8 cellular contexts compared by ENCODE assay signal in the genomic region with DNA sequence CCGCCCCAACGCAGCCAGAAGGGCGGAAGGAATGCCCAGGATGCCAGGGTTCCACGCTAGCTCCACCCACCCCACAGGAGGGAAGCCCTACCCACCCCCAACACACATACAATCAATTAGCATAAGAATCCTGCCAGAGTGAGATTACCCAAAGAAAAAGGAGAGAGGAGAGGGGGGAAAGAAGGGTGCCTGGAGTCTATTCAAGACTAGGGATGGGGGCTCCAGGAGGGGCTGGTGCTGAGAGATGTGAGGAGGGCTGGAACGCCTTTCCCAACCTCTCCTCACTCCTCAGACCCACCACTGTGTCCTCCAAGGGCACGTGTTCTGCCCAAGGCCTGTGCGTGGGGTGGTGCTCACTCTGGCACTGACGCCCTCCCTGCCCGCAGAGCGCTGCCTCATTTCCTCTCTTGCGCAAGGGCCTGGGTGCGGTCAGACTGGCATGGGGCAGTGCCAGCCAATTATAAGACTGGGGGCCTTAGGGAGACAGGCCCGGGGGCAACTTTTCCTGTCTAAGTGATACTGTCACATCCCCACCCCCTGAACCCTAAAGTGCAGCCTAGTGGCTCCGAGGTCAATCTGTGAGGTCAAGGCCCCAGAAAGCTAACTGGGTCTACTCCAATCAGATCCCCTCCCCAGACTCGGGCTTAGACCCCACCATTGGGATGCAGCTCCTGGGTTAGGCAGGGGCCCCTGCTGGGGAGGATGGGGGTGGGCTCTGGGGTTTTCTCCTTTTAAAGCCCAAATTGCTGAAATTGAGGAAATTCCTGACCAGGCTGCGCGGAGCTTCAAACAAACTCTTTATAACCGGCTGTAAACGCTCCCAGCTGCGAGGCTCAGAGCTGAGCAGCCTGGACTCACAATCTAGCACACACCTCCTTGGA. TPM values are rescaled to one million over a fixed set of nuclear protein-coding genes. Genes with fewer than 3 reads are reported as not detected.
A peak's percentile ranks its signal among the peaks of the same experiment; 100 is the strongest.
DNase-seq lines count a peak whose midpoint lies in the region; TF ChIP-seq lines count a peak whose summit lies in the region.

No MANE protein-coding gene starts in this region.

- 62% methylated on average over 14 of the region's 20 CpGs for WGBS in esophagus muscularis mucosa
- 52 to 60% (median 56%) methylated on average over 20 of the region's 20 CpGs for WGBS in ovary, 3 donors

- H3K4me1 Mint-ChIP-seq in T-helper 1 cell treated with Interleukin-12 subunit alpha and Interleukin-12 subunit beta and Interleukin-4 antibody, amounts not matched to agents 30 μg/mL and 1 μg/mL, for 36 hours (ENCODE audit: low read depth): peaks cover 77% of the 10 kb centered on the region

- H3K27me3 Mint-ChIP-seq in T-helper 1 cell treated with Interleukin-12 subunit alpha and Interleukin-12 subunit beta and Interleukin-4 antibody, amounts not matched to agents 30 μg/mL and 1 μg/mL, for 36 hours (ENCODE audit: low read depth): no peaks in the 10 kb centered on the region

- H3K4me3 ChIP-seq in esophagus muscularis mucosa (peak overlapping the region; percentile 71 to 84 (median 77)), ovary (peak overlapping the region; percentile 79)

- no peak for TF ChIP-seq POLR2A in esophagus muscularis mucosa (IDR thresholded peaks at IDR 0.05; ENCODE audit: low read depth)
- TF ChIP-seq POLR2A in ovary (IDR thresholded peaks at IDR 0.05): no peak

- H3K4me3 Mint-ChIP-seq in T-helper 1 cell treated with Interleukin-12 subunit alpha and Interleukin-12 subunit beta and Interleukin-4 antibody, amounts not matched to agents 30 μg/mL and 1 μg/mL, for 36 hours: peak overlapping the region; percentile 98

- peaks cover 69 to 91% (median 87%) of the 10 kb centered on the region in 4 donors for H3K4me1 ChIP-seq in esophagus muscularis mucosa
- peaks cover 18% of the 10 kb centered on the region for H3K4me1 ChIP-seq in ovary (ENCODE audit: insufficient read depth)

- H3K9me3 Mint-ChIP-seq in T-helper 1 cell treated with Interleukin-12 subunit alpha and Interleukin-12 subunit beta and Interleukin-4 antibody, amounts not matched to agents 30 μg/mL and 1 μg/mL, for 36 hours: no peaks in the 10 kb centered on the region

- H3K27ac ChIP-seq in esophagus muscularis mucosa (replicated peaks in 1 of 4) (peak overlapping the region; percentile 96 to 99 (median 98)), ovary (peak overlapping the region; percentile 49 to 99)

- TF ChIP-seq EP300 in esophagus muscularis mucosa (IDR thresholded peaks at IDR 0.05) (no peak), ovary (IDR thresholded peaks at IDR 0.05) (no peak)

- H3K27ac Mint-ChIP-seq in T-helper 1 cell treated with Interleukin-12 subunit alpha and Interleukin-12 subunit beta and Interleukin-4 antibody, amounts not matched to agents 30 μg/mL and 1 μg/mL, for 36 hours: peak overlapping the region; percentile 76

- DNase-seq in GDM1 (lab: John Stamatoyannopoulos, UW) (peak; percentile 41), esophagus muscularis mucosa (ENCODE audit: extremely low spot score) (no peak), ovary (no peak), dermis blood vessel endothelial cell (no peak), NCI-H1105 treated with DMSO at 0.1 percent for 48 hours (lab: John Stamatoyannopoulos, UW) (no peak), LoVo (ENCODE audit: low spot score) (no peak), foreskin melanocyte (no peak)

- H3K9me3 ChIP-seq in esophagus muscularis mucosa (no peaks in the 10 kb centered on the region), ovary (no peaks in the 10 kb centered on the region)

- intact Hi-C loops in esophagus muscularis mucosa (cut with DNase I) (no loop called here), ovary (cut with DNase I) (loop anchor here in 2 of 4 donors (5.0 kb wide), 2 partner anchors 35 to 285 kb away; partner anchors contain the start of gene TARBP2 (in 1 of the 2))

- TF ChIP-seq CTCF in esophagus muscularis mucosa (IDR thresholded peaks at IDR 0.05) (no peak), ovary (IDR thresholded peaks at IDR 0.05) (no peak)

- peaks cover 59% of the 10 kb centered on the region for H3K36me3 Mint-ChIP-seq in T-helper 1 cell treated with Interleukin-12 subunit alpha and Interleukin-12 subunit beta and Interleukin-4 antibody, amounts not matched to agents 30 μg/mL and 1 μg/mL, for 36 hours (ENCODE audit: low read depth)

- H3K27me3 ChIP-seq in esophagus muscularis mucosa (no peaks in the 10 kb centered on the region), ovary (no peaks in the 10 kb centered on the region)

- H3K36me3 ChIP-seq in esophagus muscularis mucosa (peaks cover 16 to 37% (median 30%) of the 10 kb centered on the region in 4 donors), ovary (no peaks in the 10 kb centered on the region)

RNA-seq across cellular contexts. Expression of gene ITGB7, which starts 10.2 kb away (rescaled TPM):
- 1 to 10 TPM; 1.1 to 1.8 (median 1.4) TPM for total RNA-seq in esophagus muscularis mucosa
- 1 to 10 TPM in 6 of 7 donors, under 1 TPM in 1; 0.96 to 2.9 (median 1.7) TPM for total RNA-seq in ovary
- 1 to 10 TPM in 1 of 2 donors, under 1 TPM in 1; 0.45 to 3.1 TPM for polyA plus RNA-seq in ovary
- 0.19 and 0.34 TPM in 2 replicates for total RNA-seq in dermis blood vessel endothelial cell

RNA-seq across cellular contexts. Expression of gene RARG, which starts 14.7 kb away (rescaled TPM):
- total RNA-seq in esophagus muscularis mucosa (10 to 100 TPM; 10.3 to 26.1 (median 22.9) TPM), ovary (10 to 100 TPM in 6 of 7 donors, 1 to 10 TPM in 1; 8.7 to 37.0 (median 31.7) TPM), dermis blood vessel endothelial cell (11.7 and 17.7 TPM in 2 replicates)
- polyA plus RNA-seq in ovary: 10 to 100 TPM; 18.8 to 22.0 TPM

RNA-seq across cellular contexts. Expression of gene CSAD, which starts 36.6 kb away (rescaled TPM):
- total RNA-seq in esophagus muscularis mucosa (10 to 100 TPM; 10.8 to 27.8 (median 15.0) TPM), ovary (10 to 100 TPM; 24.4 to 36.0 (median 28.0) TPM), dermis blood vessel endothelial cell (2.9 and 6.5 TPM in 2 replicates)
- 10 to 100 TPM; 19.8 to 29.5 TPM for polyA plus RNA-seq in ovary

RNA-seq across cellular contexts. Expression of gene ZNF740, which starts 36.8 kb away (rescaled TPM):
- 10 to 100 TPM; 12.4 to 19.6 (median 15.3) TPM for total RNA-seq in esophagus muscularis mucosa
- 10 to 100 TPM in 6 of 7 donors, 1 to 10 TPM in 1; 9.7 to 56.9 (median 46.4) TPM for total RNA-seq in ovary
- 10 to 100 TPM; 14.6 to 23.6 TPM for polyA plus RNA-seq in ovary
- total RNA-seq in dermis blood vessel endothelial cell: 13.0 and 14.5 TPM in 2 replicates

RNA-seq across cellular contexts. Expression of gene ESPL1, which starts 50.8 kb away (rescaled TPM):
- 1 to 10 TPM in 1 of 4 donors, under 1 TPM in 3; under 0.01 to 2.0 (median 0.24) TPM for total RNA-seq in esophagus muscularis mucosa
- total RNA-seq in ovary: 1 to 10 TPM in 1 of 7 donors, under 1 TPM in 6; 0.11 to 1.6 (median 0.24) TPM
- polyA plus RNA-seq in ovary: under 1 TPM; 0.37 to 0.40 TPM
- total RNA-seq in dermis blood vessel endothelial cell: 4.8 and 16.5 TPM in 2 replicates
